28 cellular contexts compared by ENCODE assay signal in the genomic region with DNA sequence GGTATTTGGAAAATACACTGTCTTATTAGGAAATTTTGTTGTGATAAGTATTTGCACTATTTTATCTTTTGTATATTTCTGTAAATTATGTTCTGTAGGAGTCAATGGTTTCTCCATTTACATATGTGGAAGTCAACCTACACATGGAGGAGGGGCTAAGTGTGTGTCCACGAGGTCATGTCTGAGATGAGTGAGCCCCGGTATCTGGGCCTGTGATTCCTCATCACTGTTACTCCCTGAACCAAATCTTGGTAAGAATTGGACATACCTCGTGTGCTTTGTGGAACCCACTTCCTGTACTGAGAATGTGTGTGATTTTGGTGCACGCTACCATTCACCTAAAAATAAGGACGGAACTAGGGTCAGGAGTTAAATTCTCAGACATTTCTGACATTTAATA.
"Had no signal": no experiment of that assay in that cellular context is flagged by ENCODE, and none has a peak within 500 bp of the region (broad histone marks: within the 10 kb centered on the region; RNA-seq: fewer than 3 reads in every experiment).

No MANE protein-coding gene starts in this region.

- H3K4me1 ChIP-seq: SJSA1 had no signal

- H3K36me3 ChIP-seq: brain microvascular endothelial cell, SJSA1 had no signal

- H3K27ac Mint-ChIP-seq: activated naive CD4-positive, alpha-beta T cell treated with anti-CD3 and anti-CD28 coated beads, Interleukin-2, amount 10 ng/mL, durations not matched to agents 7 days and 5 days; activated naive CD8-positive, alpha-beta T cell treated with anti-CD3 and anti-CD28 coated beads for 36 hours; activated T-helper 1 cell treated with anti-CD3 and anti-CD28 coated beads, Interleukin-12 subunit alpha, Interleukin-12 subunit beta, Interleukin-2, Interleukin-4 antibody, amounts not matched to agents 30 ng/mL and 10 ng/mL and 1 ng/mL, durations not matched to agents 14 hours and 24 hours and 36 hours; T-helper 1 cell treated with Interleukin-12 subunit alpha and Interleukin-12 subunit beta and Interleukin-4 antibody, amounts not matched to agents 30 μg/mL and 1 μg/mL, for 36 hours; T-helper 2 cell treated with Interferon-gamma antibody and Interleukin-4, amounts not matched to agents 5 μg/mL and 100 μg/mL, for 36 hours had no signal

- H3K36me3 Mint-ChIP-seq: activated naive CD4-positive, alpha-beta T cell treated with anti-CD3 and anti-CD28 coated beads, Interleukin-2, amount 10 ng/mL, durations not matched to agents 7 days and 5 days; activated naive CD8-positive, alpha-beta T cell treated with anti-CD3 and anti-CD28 coated beads for 36 hours had no signal

- H3K4me3 ChIP-seq: K562, SJSA1 had no signal

- H3K27ac ChIP-seq: brain microvascular endothelial cell, SJSA1 had no signal

- H3K9me3 ChIP-seq: SJSA1, SK-N-SH had no signal

- H3K9ac ChIP-seq: SK-N-SH had no signal

- H3K4me3 Mint-ChIP-seq: activated naive CD4-positive, alpha-beta T cell treated with anti-CD3 and anti-CD28 coated beads, Interleukin-2, amount 10 ng/mL, durations not matched to agents 7 days and 5 days; activated naive CD8-positive, alpha-beta T cell treated with anti-CD3 and anti-CD28 coated beads for 36 hours; activated T-helper 1 cell treated with anti-CD3 and anti-CD28 coated beads, Interleukin-12 subunit alpha, Interleukin-12 subunit beta, Interleukin-2, Interleukin-4 antibody, amounts not matched to agents 30 ng/mL and 10 ng/mL and 1 ng/mL, durations not matched to agents 14 hours and 24 hours and 36 hours; T-helper 1 cell treated with Interleukin-12 subunit alpha and Interleukin-12 subunit beta and Interleukin-4 antibody, amounts not matched to agents 30 μg/mL and 1 μg/mL, for 36 hours; T-helper 2 cell treated with Interferon-gamma antibody and Interleukin-4, amounts not matched to agents 5 μg/mL and 100 μg/mL, for 36 hours had no signal

- DNase-seq: activated CD4-positive, alpha-beta T cell treated with anti-CD3 and anti-CD28 coated beads, Interleukin-2, amount 50 U/mL, for 4 hours; activated effector memory CD4-positive, alpha-beta T cell treated with Interleukin-2 at 50 U/mL for 16 hours; activated naive CD4-positive, alpha-beta T cell treated with anti-CD3 and anti-CD28 coated beads, Interleukin-2, amount 10 ng/mL, durations not matched to agents 7 days and 5 days; activated naive CD8-positive, alpha-beta T cell treated with anti-CD3 and anti-CD28 coated beads for 36 hours; activated T-cell treated with anti-CD3 and anti-CD28 coated beads, Interleukin-2, amount 50 U/mL, for 1 hour; amniotic stem cell; aorta; brain microvascular endothelial cell; central memory CD4-positive, alpha-beta T cell; NCI-H1105; NCI-H1417 treated with DMSO at 0.1 percent for 48 hours; NCI-H187 treated with DMSO at 0.1 percent for 48 hours; NCI-H2081; NCI-H226; NCI-H446 treated with DMSO at 0.1 percent for 48 hours; NCI-H524; NCI-H69; RPMI8226; SHP77 treated with DMSO at 0.1 percent for 48 hours; SK-N-SH had no signal

- H3K9me3 Mint-ChIP-seq: activated naive CD4-positive, alpha-beta T cell treated with anti-CD3 and anti-CD28 coated beads, Interleukin-2, amount 10 ng/mL, durations not matched to agents 7 days and 5 days; activated naive CD8-positive, alpha-beta T cell treated with anti-CD3 and anti-CD28 coated beads for 36 hours; activated T-helper 1 cell treated with anti-CD3 and anti-CD28 coated beads, Interleukin-12 subunit alpha, Interleukin-12 subunit beta, Interleukin-2, Interleukin-4 antibody, amounts not matched to agents 30 ng/mL and 10 ng/mL and 1 ng/mL, durations not matched to agents 14 hours and 24 hours and 36 hours; T-helper 1 cell treated with Interleukin-12 subunit alpha and Interleukin-12 subunit beta and Interleukin-4 antibody, amounts not matched to agents 30 μg/mL and 1 μg/mL, for 36 hours; T-helper 2 cell treated with Interferon-gamma antibody and Interleukin-4, amounts not matched to agents 5 μg/mL and 100 μg/mL, for 36 hours had no signal

- ATAC-seq: K562, Panc1 had no signal

- FAIRE-seq: colon, K562, TTC549 had no signal

- H3K27me3 ChIP-seq: brain microvascular endothelial cell, SJSA1 had no signal
